ENCODE assay signal across 8 cellular contexts in the genomic region with DNA sequence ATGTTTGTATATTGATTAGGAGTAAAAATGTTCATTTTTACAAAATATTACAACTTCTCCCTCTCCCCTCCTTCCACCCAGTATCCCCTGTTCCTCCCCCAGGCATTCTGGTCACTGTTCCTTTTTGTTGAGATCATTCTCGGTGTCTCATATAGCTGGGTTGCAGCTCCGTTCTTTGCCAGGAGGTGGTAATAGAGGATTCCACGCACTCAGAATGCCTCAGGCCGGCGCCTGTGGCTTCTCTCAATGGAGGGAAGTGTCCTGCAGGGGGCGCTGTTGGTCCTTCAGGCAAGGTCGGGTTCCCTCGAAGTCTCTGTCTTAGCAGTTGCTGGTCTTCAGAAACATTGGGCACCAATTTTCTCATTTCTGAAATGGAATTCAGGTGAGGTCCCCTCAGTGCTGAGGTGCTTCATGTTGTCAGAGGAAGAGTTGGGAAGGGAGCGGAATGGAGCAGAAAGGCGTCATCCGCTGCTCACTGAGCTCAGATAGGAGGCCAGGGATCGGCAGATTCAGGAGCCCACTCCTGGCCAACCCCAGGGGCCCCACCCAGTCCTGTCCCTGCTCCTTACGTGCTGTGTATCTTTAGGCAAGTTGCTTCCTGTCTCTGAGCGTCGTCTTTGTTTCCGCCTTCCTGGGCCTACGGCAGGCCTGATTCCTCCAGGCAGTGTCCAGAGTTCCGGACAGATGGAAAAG. TPM values are rescaled to one million over a fixed set of nuclear protein-coding genes. Genes with fewer than 3 reads are reported as not detected.
DNase-seq lines count a peak whose midpoint lies in the region; ATAC-seq and TF ChIP-seq lines count a peak whose summit lies in the region.

No MANE protein-coding gene starts in this region.

- H3F3A ChIP-seq in GM23338 (replicated peaks; ENCODE audit: low read depth) = 0 out of 2 replicates have a peak, but pooled peaks cover 4% of the 10 kb centered on the region

- H2BK12ac ChIP-seq in neuronal stem cell (ENCODE audit: low read length) = no peak overlapping the region

- ATAC-seq in GM23338 (no peak), HG03135 (IDR thresholded peaks at IDR 0.05; ENCODE audit: unreplicated experiment) (no peak)

- H3K4me1 Mint-ChIP-seq in GM23338 = no peaks in the 10 kb centered on the region; the same call in 2 of the 3 replicates

- peak overlapping the region; percentile 77 for H2AK5ac ChIP-seq in neuronal stem cell (ENCODE audit: low read depth, low read length)

- H3K9me3 Mint-ChIP-seq in GM23338 = peaks cover 99% of the 10 kb centered on the region

- H2BK5ac ChIP-seq in neuronal stem cell (ENCODE audit: low read length) = peak overlapping the region; percentile 83

- H3K36me3 Mint-ChIP-seq in GM23338 (ENCODE audit: low read depth) = peaks cover 62% of the 10 kb centered on the region

- peaks cover 19% of the 10 kb centered on the region; the same call in 1 of the 2 replicates for H3K4me1 ChIP-seq in GM23338 (ENCODE audit: insufficient read depth)
- peaks cover 16% of the 10 kb centered on the region in 2 donors for H3K4me1 ChIP-seq in neuronal stem cell (ENCODE audit: control insufficient read depth in 2 of 2, insufficient read depth in 1 of 2, low read depth in 1 of 2, low read length in 2 of 2)

- H3K27ac ChIP-seq in GM23338 (ENCODE audit: low read depth) (no peak overlapping the region), neuronal stem cell (replicated peaks; ENCODE audit: low read length) (no peak overlapping the region)

- H3K4me3 Mint-ChIP-seq in GM23338 = no peak overlapping the region

- DNase-seq in ACHN (peak; percentile 44), GM23338 (ENCODE audit: low spot score) (peak; percentile 97), T-helper 2 cell (peak in 4 of 5 experiments; percentile 12 to 66 (median 52)), dermis microvascular lymphatic vessel endothelial cell (ENCODE audit: low read depth in 2 of 2) (peak; percentile 12 to 37), neuronal stem cell (ENCODE audit: low spot score) (no peak), NCI-H1436 (lab: John Stamatoyannopoulos, UW) (no peak), amniotic stem cell (lab: John Stamatoyannopoulos, UW) (no peak)

- no peak overlapping the region for H3K4me2 ChIP-seq in GM23338
- no peak overlapping the region for H3K4me2 ChIP-seq in neuronal stem cell (ENCODE audit: insufficient read depth, low read length, poor library complexity, severe bottlenecking)

- peaks cover 16 to 27% of the 10 kb centered on the region in 2 donors for H3K9me3 ChIP-seq in neuronal stem cell (replicated peaks in 1 of 2; ENCODE audit: control insufficient read depth in 2 of 2, insufficient read depth in 1 of 2, low read depth in 1 of 2, low read length in 2 of 2)

- no peak overlapping the region for H2BK15ac ChIP-seq in neuronal stem cell (ENCODE audit: low read length)

- peak overlapping the region; percentile 37 for H3K23ac ChIP-seq in neuronal stem cell (ENCODE audit: low read depth, low read length, poor library complexity)

- H3K79me1 ChIP-seq in neuronal stem cell (ENCODE audit: low read depth, low read length) = no peaks in the 10 kb centered on the region

- no CpG with 5 or more reads among the region's 18 CpGs for WGBS in neuronal stem cell (ENCODE audit: extremely low coverage in 2 of 2, insufficient read length in 2 of 2, insufficient replicate concordance in 1 of 2), 2 donors

- peaks cover 5% of the 10 kb centered on the region for H3K27me3 Mint-ChIP-seq in GM23338 (ENCODE audit: insufficient read depth, low read depth, poor library complexity)

- no peak overlapping the region for H4K8ac ChIP-seq in neuronal stem cell (ENCODE audit: low read depth, low read length)

- no peak overlapping the region for H2AFZ ChIP-seq in GM23338
- no peak overlapping the region for H2AFZ ChIP-seq in neuronal stem cell (ENCODE audit: low read length)

- no peaks in the 10 kb centered on the region for H4K20me1 ChIP-seq in GM23338 (replicated peaks; ENCODE audit: insufficient read depth)

- H3K36me3 ChIP-seq in GM23338 (ENCODE audit: insufficient read depth) = peaks cover 9% of the 10 kb centered on the region
- H3K36me3 ChIP-seq in neuronal stem cell (replicated peaks in 1 of 2; ENCODE audit: control insufficient read depth in 2 of 2, insufficient read depth in 2 of 2, low read length in 2 of 2) = peaks cover 4 to 13% of the 10 kb centered on the region in 2 donors

- in situ Hi-C loops in ACHN (cut with HindIII; ENCODE audit: low pct_ligation_motif_present, low pct_unique_long_range_greater_than_20kb, low sequenced_read_pairs) = no loop called here

- no peak overlapping the region for H3K4me3 ChIP-seq in GM23338
- no peak overlapping the region for H3K4me3 ChIP-seq in neuronal stem cell (ENCODE audit: low read length in 2 of 2)

- H3K27me3 ChIP-seq in GM23338 (ENCODE audit: insufficient read depth) (peaks cover 54% of the 10 kb centered on the region), neuronal stem cell (ENCODE audit: control insufficient read depth in 3 of 3, insufficient read depth in 3 of 3, low read depth in 1 of 3, low read length in 3 of 3) (peaks cover 0 to 38% (median 5%) of the 10 kb centered on the region in 3 experiments)

- H3K9ac ChIP-seq in neuronal stem cell (ENCODE audit: low read depth, low read length, poor library complexity) = no peak overlapping the region

- no peaks in the 10 kb centered on the region for H3K9me2 ChIP-seq in GM23338 (ENCODE audit: insufficient read depth)

- TF ChIP-seq CTCF in GM23338 (conservative IDR thresholded peaks at IDR 0.05; ENCODE audit: low read depth in 2 of 2) = peak; percentile 91 to 99

- H3K18ac ChIP-seq in neuronal stem cell (ENCODE audit: low read length) = peak overlapping the region; percentile 67

- no peak overlapping the region for H3K4ac ChIP-seq in neuronal stem cell (ENCODE audit: low read length)

- H3K79me2 ChIP-seq in GM23338 (replicated peaks; ENCODE audit: insufficient read depth) = no peaks in the 10 kb centered on the region

- no peak overlapping the region for H2BK120ac ChIP-seq in neuronal stem cell (ENCODE audit: low read depth, low read length)

- peak overlapping the region; percentile 47 for H3K14ac ChIP-seq in neuronal stem cell (ENCODE audit: low read length)

- H4K91ac ChIP-seq in neuronal stem cell (ENCODE audit: low read depth, low read length, poor library complexity) = no peak overlapping the region

- H3K27ac Mint-ChIP-seq in GM23338 = no peak overlapping the region

TF ChIP-seq in GM23338, 12 proteins besides CTCF, POLR2A, EP300 and RAD21:
- TF ChIP-seq, protein P1, sequence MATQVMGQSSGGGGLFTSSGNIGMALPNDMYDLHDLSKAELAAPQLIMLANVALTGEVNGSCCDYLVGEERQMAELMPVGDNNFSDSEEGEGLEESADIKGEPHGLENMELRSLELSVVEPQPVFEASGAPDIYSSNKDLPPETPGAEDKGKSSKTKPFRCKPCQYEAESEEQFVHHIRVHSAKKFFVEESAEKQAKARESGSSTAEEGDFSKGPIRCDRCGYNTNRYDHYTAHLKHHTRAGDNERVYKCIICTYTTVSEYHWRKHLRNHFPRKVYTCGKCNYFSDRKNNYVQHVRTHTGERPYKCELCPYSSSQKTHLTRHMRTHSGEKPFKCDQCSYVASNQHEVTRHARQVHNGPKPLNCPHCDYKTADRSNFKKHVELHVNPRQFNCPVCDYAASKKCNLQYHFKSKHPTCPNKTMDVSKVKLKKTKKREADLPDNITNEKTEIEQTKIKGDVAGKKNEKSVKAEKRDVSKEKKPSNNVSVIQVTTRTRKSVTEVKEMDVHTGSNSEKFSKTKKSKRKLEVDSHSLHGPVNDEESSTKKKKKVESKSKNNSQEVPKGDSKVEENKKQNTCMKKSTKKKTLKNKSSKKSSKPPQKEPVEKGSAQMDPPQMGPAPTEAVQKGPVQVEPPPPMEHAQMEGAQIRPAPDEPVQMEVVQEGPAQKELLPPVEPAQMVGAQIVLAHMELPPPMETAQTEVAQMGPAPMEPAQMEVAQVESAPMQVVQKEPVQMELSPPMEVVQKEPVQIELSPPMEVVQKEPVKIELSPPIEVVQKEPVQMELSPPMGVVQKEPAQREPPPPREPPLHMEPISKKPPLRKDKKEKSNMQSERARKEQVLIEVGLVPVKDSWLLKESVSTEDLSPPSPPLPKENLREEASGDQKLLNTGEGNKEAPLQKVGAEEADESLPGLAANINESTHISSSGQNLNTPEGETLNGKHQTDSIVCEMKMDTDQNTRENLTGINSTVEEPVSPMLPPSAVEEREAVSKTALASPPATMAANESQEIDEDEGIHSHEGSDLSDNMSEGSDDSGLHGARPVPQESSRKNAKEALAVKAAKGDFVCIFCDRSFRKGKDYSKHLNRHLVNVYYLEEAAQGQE (IDR thresholded peaks at IDR 0.05; ENCODE audit: unreplicated experiment) = no peak
- TF ChIP-seq POLR2AphosphoS5 (IDR thresholded peaks at IDR 0.05; ENCODE audit: low read depth) = 0 out of 2 replicates have a peak, but pooled peaks have one; percentile 26

RNA-seq across cellular contexts. Expression of a gene that starts 10.3 kb away (rescaled TPM):
- 13.3 and 19.9 TPM in 2 replicates for total RNA-seq in GM23338 (2014; rRNA removed; shearing (Covaris generic))
- 24.2 and 25.0 TPM in 2 replicates for polyA plus RNA-seq in GM23338 (2016; fragmentation: Nextera tagmentation; extraction: Ambion mirVana)
- 0.13 and 0.25 TPM in 2 replicates for total RNA-seq in dermis microvascular lymphatic vessel endothelial cell
- polyA plus RNA-seq in neuronal stem cell (2013, experiment 1 of 2) = 9.4 TPM
- 8.0 TPM for polyA plus RNA-seq in neuronal stem cell (2013, experiment 2 of 2)

RNA-seq across cellular contexts. Expression of a gene that starts 10.7 kb away (rescaled TPM):
- 86.4 and 113 TPM in 2 replicates for total RNA-seq in GM23338 (2014; rRNA removed; shearing (Covaris generic))
- polyA plus RNA-seq in GM23338 (2016; fragmentation: Nextera tagmentation; extraction: Ambion mirVana) = 24.8 and 28.2 TPM in 2 replicates
- total RNA-seq in dermis microvascular lymphatic vessel endothelial cell = 54.0 and 82.9 TPM in 2 replicates
- polyA plus RNA-seq in neuronal stem cell (2013, experiment 1 of 2) = 57.0 TPM
- polyA plus RNA-seq in neuronal stem cell (2013, experiment 2 of 2) = 55.4 TPM

RNA-seq across cellular contexts. Expression of a gene that starts 24.0 kb away (rescaled TPM):
- 1.2 and 5.8 TPM in 2 replicates for total RNA-seq in GM23338 (2014; rRNA removed; shearing (Covaris generic))
- polyA plus RNA-seq in GM23338 (2016; fragmentation: Nextera tagmentation; extraction: Ambion mirVana) = 3.3 and 4.1 TPM in 2 replicates
- 18.9 and 27.4 TPM in 2 replicates for total RNA-seq in dermis microvascular lymphatic vessel endothelial cell
- polyA plus RNA-seq in neuronal stem cell (2013, experiment 1 of 2) = 2.7 TPM
- 2.8 TPM for polyA plus RNA-seq in neuronal stem cell (2013, experiment 2 of 2)

RNA-seq across cellular contexts. Expression of a gene that starts 26.7 kb away (rescaled TPM):
- not detected in 2 replicates for total RNA-seq in GM23338 (2014; rRNA removed; shearing (Covaris generic))
- polyA plus RNA-seq in GM23338 (2016; fragmentation: Nextera tagmentation; extraction: Ambion mirVana) = not detected in 2 replicates
- total RNA-seq in dermis microvascular lymphatic vessel endothelial cell = not detected in 2 replicates
- polyA plus RNA-seq in neuronal stem cell (2013, experiment 1 of 2) = not detected
- not detected for polyA plus RNA-seq in neuronal stem cell (2013, experiment 2 of 2)

RNA-seq across cellular contexts. Expression of a gene that starts 54.3 kb away (rescaled TPM):
- total RNA-seq in GM23338 (2014; rRNA removed; shearing (Covaris generic)) = 3.8 and 4.2 TPM in 2 replicates
- polyA plus RNA-seq in GM23338 (2016; fragmentation: Nextera tagmentation; extraction: Ambion mirVana) = 5.9 and 6.1 TPM in 2 replicates
- total RNA-seq in dermis microvascular lymphatic vessel endothelial cell = under 0.01 TPM in 1 of 2 replicates, not detected in the other
- 1.0 TPM for polyA plus RNA-seq in neuronal stem cell (2013, experiment 1 of 2)
- 1.2 TPM for polyA plus RNA-seq in neuronal stem cell (2013, experiment 2 of 2)

Comparison
In these comparisons a context has a peak if more than half of its experiments do, and no peak if none do; other contexts are left out.
1. DNase-seq: peak in ACHN (single experiment), GM23338 (single experiment), T-helper 2 cell (4 of 5) and dermis microvascular lymphatic vessel endothelial cell (2 of 2); none in neuronal stem cell (single experiment), NCI-H1436 (single experiment) and amniotic stem cell (single experiment).
2. RNA of a gene that starts 10.3 kb away (total RNA-seq): 13.3 to 19.9 TPM in GM23338; 0.13 to 0.25 TPM in dermis microvascular lymphatic vessel endothelial cell; every median in the first group is over 10 times any median in the second.